Comparison of ENCODE assay signal across 18 cellular contexts in genomic region chr20:47154089-47154488, GRCh38.
DNase-seq lines count a peak whose midpoint lies in the region; TF ChIP-seq lines count a peak whose summit lies in the region.
"Had no signal": no experiment of that assay in that cellular context is flagged by ENCODE, and none has a peak within 500 bp of the region (broad histone marks: within the 10 kb centered on the region; RNA-seq: fewer than 3 reads in every experiment).

No MANE protein-coding gene starts in this region.

- CTCF ChIA-PET in Caco-2 (lab: Charles Lee), result no interaction called here

- H3K9me3 ChIP-seq in Caco-2 (no peaks in the 10 kb centered on the region), tibial nerve (no peaks in the 10 kb centered on the region), ovary (no peaks in the 10 kb centered on the region)
- H3K9me3 ChIP-seq: BE2C, BLaER1 had no signal

- TF ChIP-seq CTCF in Caco-2 (IDR thresholded peaks at IDR 0.05; ENCODE audit: insufficient read depth in 1 of 2, low read depth in 1 of 2, low read length in 1 of 2, severe bottlenecking in 1 of 2, unreplicated experiment in 1 of 2) (no peak), nephron (IDR thresholded peaks at IDR 0.05; ENCODE audit: unreplicated experiment in 3 of 3) (no peak), tibial nerve (IDR thresholded peaks at IDR 0.05) (no peak), ovary (IDR thresholded peaks at IDR 0.05) (no peak)

- intact Hi-C loops in Caco-2 (cut with micrococcal nuclease; ENCODE audit: unreplicated experiment) (no loop called here), ovary (cut with DNase I) (no loop called here)

- H3K4me3 Mint-ChIP-seq in Caco-2 (ENCODE audit: unreplicated experiment) (no peak overlapping the region), nephron (no peak overlapping the region)
- H3K4me3 Mint-ChIP-seq: CD4-positive, alpha-beta memory T cell; CD4-positive, CD25-positive, alpha-beta regulatory T cell; CD8-positive, alpha-beta memory T cell had no signal

- no peak for TF ChIP-seq EP300 in tibial nerve (IDR thresholded peaks at IDR 0.05)
- TF ChIP-seq EP300 in ovary (IDR thresholded peaks at IDR 0.05), result no peak

- POLR2A ChIA-PET in Caco-2 (lab: Charles Lee), result no interaction called here

- H3K9me3 Mint-ChIP-seq in Caco-2 (ENCODE audit: unreplicated experiment), result no peaks in the 10 kb centered on the region
- no peaks in the 10 kb centered on the region for H3K9me3 Mint-ChIP-seq in nephron
- H3K9me3 Mint-ChIP-seq: CD4-positive, alpha-beta memory T cell; CD8-positive, alpha-beta memory T cell had no signal

- no peaks in the 10 kb centered on the region for H3K27me3 ChIP-seq in Caco-2 (replicated peaks; ENCODE audit: control insufficient read depth, insufficient read depth, low read length)
- H3K27me3 ChIP-seq in tibial nerve, result no peaks in the 10 kb centered on the region
- no peaks in the 10 kb centered on the region for H3K27me3 ChIP-seq in ovary
- H3K27me3 ChIP-seq: BLaER1 had no signal

- 88 to 90% methylated on average over 2 of the region's 2 CpGs for WGBS in tibial nerve, 2 donors
- WGBS in ovary, 3 donors, result 85 to 90% (median 85%) methylated on average over 2 of the region's 2 CpGs

- DNase-seq in Caco-2 (no peak), tibial nerve (ENCODE audit: low spot score in 2 of 2) (no peak), SW480 (ENCODE audit: low spot score) (no peak), ovary (no peak)
- DNase-seq: 8988T; ACHN; BE2C; C1 segment of cervical spinal cord; Calu3; CD4-positive, alpha-beta memory T cell; CD4-positive, CD25-positive, alpha-beta regulatory T cell; CD8-positive, alpha-beta memory T cell; COR-L47; DMS79 treated with DMSO at 0.1 percent for 48 hours; GF-D8 had no signal

- H3K4me1 ChIP-seq in Caco-2 (peaks cover 29% of the 10 kb centered on the region), tibial nerve (no peaks in the 10 kb centered on the region), ovary (ENCODE audit: insufficient read depth) (no peaks in the 10 kb centered on the region)
- H3K4me1 ChIP-seq: BE2C, BLaER1 had no signal

- H3K36me3 ChIP-seq in Caco-2 (ENCODE audit: control insufficient read depth, insufficient read depth, low read length) (no peaks in the 10 kb centered on the region), tibial nerve (no peaks in the 10 kb centered on the region), ovary (no peaks in the 10 kb centered on the region)
- H3K36me3 ChIP-seq: BE2C, BLaER1 had no signal

- BruUV-seq in Caco-2 (replicated peaks; lab: Mats Ljungman, UMichigan), result no TSS peak

- H3K4me1 Mint-ChIP-seq in Caco-2 (ENCODE audit: low read depth, unreplicated experiment) (peaks cover 26% of the 10 kb centered on the region), nephron (peaks cover 29% of the 10 kb centered on the region)
- H3K4me1 Mint-ChIP-seq: CD4-positive, CD25-positive, alpha-beta regulatory T cell; CD8-positive, alpha-beta memory T cell had no signal

- H3K4me3 ChIP-seq in Caco-2 (ENCODE audit: low read depth, low read length) (no peak overlapping the region), tibial nerve (no peak overlapping the region), ovary (no peak overlapping the region)
- H3K4me3 ChIP-seq: BLaER1 had no signal

- TF ChIP-seq POLR2A in tibial nerve (IDR thresholded peaks at IDR 0.05), result no peak
- TF ChIP-seq POLR2A in ovary (IDR thresholded peaks at IDR 0.05), result no peak

- H3K36me3 Mint-ChIP-seq in Caco-2 (ENCODE audit: insufficient read depth, unreplicated experiment), result peaks cover 7% of the 10 kb centered on the region
- no peaks in the 10 kb centered on the region for H3K36me3 Mint-ChIP-seq in nephron (ENCODE audit: low read depth)
- H3K36me3 Mint-ChIP-seq: CD14-positive monocyte; CD4-positive, alpha-beta memory T cell; CD4-positive, CD25-positive, alpha-beta regulatory T cell had no signal

- H3K27me3 Mint-ChIP-seq in Caco-2 (ENCODE audit: insufficient read depth, unreplicated experiment) (no peaks in the 10 kb centered on the region), nephron (ENCODE audit: low read depth) (no peaks in the 10 kb centered on the region)

- peak overlapping the region in 3 of 4 donors; percentile 30 to 80 (median 75) for H3K27ac ChIP-seq in tibial nerve
- H3K27ac ChIP-seq in ovary, result no peak overlapping the region
- H3K27ac ChIP-seq: BLaER1 had no signal

- H3K27ac Mint-ChIP-seq in Caco-2 (ENCODE audit: unreplicated experiment) (peak overlapping the region; percentile 82), nephron (peak overlapping the region in 2 of 3 experiments; percentile 8 to 14)
- H3K27ac Mint-ChIP-seq: CD4-positive, alpha-beta memory T cell; CD4-positive, CD25-positive, alpha-beta regulatory T cell; CD8-positive, alpha-beta memory T cell had no signal

Comparison
In these comparisons a context has a peak if more than half of its experiments do, and no peak if none do; other contexts are left out.
1. H3K27ac ChIP-seq: peak in tibial nerve (3 of 4); none in ovary (0 of 2).